Comparison of ENCODE assay signal across 1 cellular context in the genomic region with DNA sequence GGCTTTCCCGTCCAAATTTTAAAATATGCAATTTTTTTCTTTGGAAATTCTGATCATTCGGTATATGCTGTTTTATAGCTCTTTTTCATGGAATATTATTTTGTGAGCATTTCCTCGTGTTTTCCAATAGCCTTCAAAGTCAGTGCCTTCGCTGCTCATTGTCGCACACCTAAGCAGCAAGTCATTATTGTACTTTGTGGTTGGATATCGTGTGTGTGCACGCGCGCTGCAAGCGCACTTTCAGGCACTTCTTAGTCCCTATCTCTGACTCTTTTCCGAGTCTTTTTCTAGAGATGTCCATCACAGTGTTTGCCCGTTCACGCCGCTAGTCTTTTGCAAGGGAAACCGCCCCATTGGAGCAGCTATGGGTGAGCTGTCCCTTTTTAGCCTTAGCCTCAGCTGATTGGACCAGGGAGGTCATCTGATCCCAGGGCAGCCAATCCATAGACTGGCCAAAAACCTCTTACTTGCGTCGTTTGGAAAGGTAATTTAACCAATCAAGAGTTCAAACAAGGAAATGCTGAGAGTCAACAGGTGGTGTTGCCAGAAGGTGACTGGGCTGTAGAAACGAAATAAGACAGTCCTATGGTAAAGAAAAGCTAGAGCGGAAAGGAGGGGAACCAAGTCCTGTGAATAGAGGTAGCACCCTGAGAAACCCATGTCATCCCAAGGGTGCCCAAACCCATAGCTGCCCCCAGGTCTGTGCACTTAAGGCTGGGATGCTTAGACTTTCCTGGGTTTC.
A peak's percentile ranks its signal among the peaks of the same experiment; 100 is the strongest.
TF ChIP-seq lines count a peak whose summit lies in the region.

No MANE protein-coding gene starts in this region.

TF ChIP-seq in IMR-90, 13 proteins besides CTCF, POLR2A, EP300 and RAD21:
- TF ChIP-seq, protein P1, sequence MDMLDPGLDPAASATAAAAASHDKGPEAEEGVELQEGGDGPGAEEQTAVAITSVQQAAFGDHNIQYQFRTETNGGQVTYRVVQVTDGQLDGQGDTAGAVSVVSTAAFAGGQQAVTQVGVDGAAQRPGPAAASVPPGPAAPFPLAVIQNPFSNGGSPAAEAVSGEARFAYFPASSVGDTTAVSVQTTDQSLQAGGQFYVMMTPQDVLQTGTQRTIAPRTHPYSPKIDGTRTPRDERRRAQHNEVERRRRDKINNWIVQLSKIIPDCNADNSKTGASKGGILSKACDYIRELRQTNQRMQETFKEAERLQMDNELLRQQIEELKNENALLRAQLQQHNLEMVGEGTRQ (IDR thresholded peaks at IDR 0.05; ENCODE audit: low read depth, low read length) = peak; percentile 90
- TF ChIP-seq MAFK (IDR thresholded peaks at IDR 0.05; ENCODE audit: low read depth, low read length) = no peak
- TF ChIP-seq CEBPB (IDR thresholded peaks at IDR 0.05; ENCODE audit: low read depth, low read length) = no peak
- TF ChIP-seq FOS (IDR thresholded peaks at IDR 0.05; ENCODE audit: low read depth, low read length) = no peak
- no peak for TF ChIP-seq NFE2L2 (IDR thresholded peaks at IDR 0.05; ENCODE audit: low read depth, low read length)
